Comparison of ENCODE assay signal across 20 cellular contexts in the genomic region with DNA sequence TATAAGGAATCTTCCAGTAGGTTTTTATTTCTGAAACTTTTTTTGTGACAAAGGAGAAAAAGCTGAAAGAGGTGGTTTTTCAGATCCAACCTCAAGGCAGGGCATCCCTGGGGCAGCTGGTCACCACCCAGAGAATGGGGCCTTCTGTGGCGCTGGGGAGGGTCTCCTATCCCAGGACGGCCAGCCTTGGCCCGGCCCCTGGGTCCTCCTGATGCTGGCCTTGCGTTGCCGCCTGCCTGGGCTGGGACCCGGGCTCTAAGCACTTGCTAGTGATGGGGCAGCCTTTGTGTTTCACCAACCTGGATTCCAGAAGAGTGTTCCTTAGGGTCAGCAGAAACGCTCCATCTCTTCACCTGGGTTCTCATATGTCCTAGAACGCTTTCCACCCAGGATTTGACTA. TPM values are rescaled to one million over a fixed set of nuclear protein-coding genes. Genes with fewer than 3 reads are reported as not detected.
DNase-seq lines count a peak whose midpoint lies in the region; TF ChIP-seq lines count a peak whose summit lies in the region.
"Had no signal": no experiment of that assay in that cellular context is flagged by ENCODE, and none has a peak within 500 bp of the region (broad histone marks: within the 10 kb centered on the region; RNA-seq: fewer than 3 reads in every experiment).

No MANE protein-coding gene starts in this region.

- no peak for TF ChIP-seq CTCF in chondrocyte (IDR thresholded peaks at IDR 0.05)
- no peak for TF ChIP-seq CTCF in endothelial cell (IDR thresholded peaks at IDR 0.05; ENCODE audit: unreplicated experiment)
- TF ChIP-seq CTCF in osteoblast (IDR thresholded peaks at IDR 0.05; ENCODE audit: extremely low read depth, low read depth, low read length): no peak
- no peak for TF ChIP-seq CTCF in brain microvascular endothelial cell (IDR thresholded peaks at IDR 0.05; ENCODE audit: low read depth, low read length, missing control alignments)

- H3K4me1 ChIP-seq in osteoblast (ENCODE audit: insufficient read depth, low read length): no peaks in the 10 kb centered on the region
- H3K4me1 ChIP-seq: BE2C, HAP-1 had no signal

- H4K20me1 ChIP-seq in osteoblast (ENCODE audit: insufficient read depth, low read length): no peaks in the 10 kb centered on the region

- H3K9me3 Mint-ChIP-seq in chondrocyte (ENCODE audit: low read depth) (peaks cover 5% of the 10 kb centered on the region), endothelial cell (ENCODE audit: unreplicated experiment) (no peaks in the 10 kb centered on the region)
- H3K9me3 Mint-ChIP-seq: CD4-positive, CD25-positive, alpha-beta regulatory T cell; CD8-positive, alpha-beta memory T cell had no signal

- no peaks in the 10 kb centered on the region for H3K36me3 Mint-ChIP-seq in chondrocyte (ENCODE audit: low read depth)
- no peaks in the 10 kb centered on the region for H3K36me3 Mint-ChIP-seq in endothelial cell (ENCODE audit: low read depth, unreplicated experiment)
- H3K36me3 Mint-ChIP-seq: CD4-positive, CD25-positive, alpha-beta regulatory T cell; CD8-positive, alpha-beta memory T cell had no signal

- no peak overlapping the region for H2AFZ ChIP-seq in osteoblast (ENCODE audit: low read length)

- in situ Hi-C loops in brain microvascular endothelial cell (cut with HindIII; ENCODE audit: low pct_ligation_motif_present, low sequenced_read_pairs): no loop called here

- H3K27me3 ChIP-seq in osteoblast (ENCODE audit: insufficient read depth, low read length) (peaks cover 15% of the 10 kb centered on the region), brain microvascular endothelial cell (replicated peaks) (no peaks in the 10 kb centered on the region)

- no peak overlapping the region for H3K4me3 Mint-ChIP-seq in chondrocyte (ENCODE audit: unreplicated experiment)
- H3K4me3 Mint-ChIP-seq in endothelial cell (ENCODE audit: unreplicated experiment): peak overlapping the region; percentile 24
- H3K4me3 Mint-ChIP-seq: CD4-positive, CD25-positive, alpha-beta regulatory T cell; CD8-positive, alpha-beta memory T cell had no signal

- no peaks in the 10 kb centered on the region for H3K36me3 ChIP-seq in osteoblast (ENCODE audit: insufficient read depth, low read length)
- no peaks in the 10 kb centered on the region for H3K36me3 ChIP-seq in brain microvascular endothelial cell (replicated peaks)
- H3K36me3 ChIP-seq: BE2C, HAP-1 had no signal

- H3K4me2 ChIP-seq in osteoblast (ENCODE audit: insufficient read depth, low read length): no peak overlapping the region

- H3K27me3 Mint-ChIP-seq in chondrocyte (ENCODE audit: low read depth): peaks cover 11% of the 10 kb centered on the region
- peaks cover 22% of the 10 kb centered on the region for H3K27me3 Mint-ChIP-seq in endothelial cell (ENCODE audit: unreplicated experiment)

- H3K79me2 ChIP-seq in osteoblast (ENCODE audit: insufficient read depth, low read length): no peaks in the 10 kb centered on the region

- no peaks in the 10 kb centered on the region for H3K9me3 ChIP-seq in osteoblast (ENCODE audit: low read depth, low read length)
- H3K9me3 ChIP-seq: BE2C, HAP-1 had no signal

- no peak overlapping the region for H3K4me3 ChIP-seq in osteoblast (ENCODE audit: insufficient read depth, low read length)
- H3K4me3 ChIP-seq in brain microvascular endothelial cell (ENCODE audit: low read depth, low read length): no peak overlapping the region
- H3K4me3 ChIP-seq: GM12878, HAP-1 had no signal

- no peak overlapping the region for H3K27ac ChIP-seq in osteoblast (ENCODE audit: low read depth, low read length)
- H3K27ac ChIP-seq in brain microvascular endothelial cell: no peak overlapping the region

- no peak overlapping the region for H3K27ac Mint-ChIP-seq in chondrocyte (ENCODE audit: unreplicated experiment)
- no peak overlapping the region for H3K27ac Mint-ChIP-seq in endothelial cell (ENCODE audit: unreplicated experiment)
- H3K27ac Mint-ChIP-seq: CD4-positive, CD25-positive, alpha-beta regulatory T cell had no signal

- no peaks in the 10 kb centered on the region for H3K4me1 Mint-ChIP-seq in chondrocyte (ENCODE audit: low read depth)
- peaks cover 13% of the 10 kb centered on the region for H3K4me1 Mint-ChIP-seq in endothelial cell (ENCODE audit: unreplicated experiment)

- peak; percentile 13 for DNase-seq in activated CD8-positive, alpha-beta memory T cell treated with anti-CD3 and anti-CD28 coated beads, Interleukin-2, amount 50 U/mL, for 4 hours
- no peak for DNase-seq in activated CD8-positive, alpha-beta memory T cell treated with anti-CD3 and anti-CD28 coated beads, Interleukin-2, amount 50 U/mL, for 48 hours
- DNase-seq in chondrocyte (ENCODE audit: low spot score) (peak; percentile 75), endothelial cell (ENCODE audit: low spot score) (no peak), osteoblast (ENCODE audit: insufficient read length, low spot score, missing footprints) (peak; percentile 75), brain microvascular endothelial cell (no peak)
- DNase-seq in activated CD4-positive, alpha-beta T cell treated with anti-CD3 and anti-CD28 coated beads, Interleukin-2, amount 50 U/mL, for 1 hour: no peak
- DNase-seq: BE2C; C1 segment of cervical spinal cord; CD4-positive, CD25-positive, alpha-beta regulatory T cell; CD8-positive, alpha-beta memory T cell; COR-L47; DMS 273 treated with DMSO at 0.1 percent for 48 hours; DMS53; DND-41; EL had no signal

RNA-seq across cellular contexts. Expression of a gene that starts 16.3 kb away (rescaled TPM):
- not detected in 3 replicates for total RNA-seq in chondrocyte
- 0.26 TPM for total RNA-seq in endothelial cell (ENCODE audit: unreplicated experiment)
- not detected in 2 replicates for total RNA-seq in osteoblast
- total RNA-seq: CD4-positive, CD25-positive, alpha-beta regulatory T cell; CD8-positive, alpha-beta memory T cell; G401; GM12878; H4 had no signal

Comparison
In these comparisons a context has a peak if more than half of its experiments do, and no peak if none do; other contexts are left out.
1. DNase-seq: peak in activated CD8-positive, alpha-beta memory T cell treated with anti-CD3 and anti-CD28 coated beads, Interleukin-2, amount 50 U/mL, for 4 hours (single experiment), chondrocyte (single experiment) and osteoblast (single experiment); none in activated CD8-positive, alpha-beta memory T cell treated with anti-CD3 and anti-CD28 coated beads, Interleukin-2, amount 50 U/mL, for 48 hours (single experiment), endothelial cell (single experiment), activated CD4-positive, alpha-beta T cell treated with anti-CD3 and anti-CD28 coated beads, Interleukin-2, amount 50 U/mL, for 1 hour (single experiment) and brain microvascular endothelial cell (single experiment).